In the genomic region with DNA sequence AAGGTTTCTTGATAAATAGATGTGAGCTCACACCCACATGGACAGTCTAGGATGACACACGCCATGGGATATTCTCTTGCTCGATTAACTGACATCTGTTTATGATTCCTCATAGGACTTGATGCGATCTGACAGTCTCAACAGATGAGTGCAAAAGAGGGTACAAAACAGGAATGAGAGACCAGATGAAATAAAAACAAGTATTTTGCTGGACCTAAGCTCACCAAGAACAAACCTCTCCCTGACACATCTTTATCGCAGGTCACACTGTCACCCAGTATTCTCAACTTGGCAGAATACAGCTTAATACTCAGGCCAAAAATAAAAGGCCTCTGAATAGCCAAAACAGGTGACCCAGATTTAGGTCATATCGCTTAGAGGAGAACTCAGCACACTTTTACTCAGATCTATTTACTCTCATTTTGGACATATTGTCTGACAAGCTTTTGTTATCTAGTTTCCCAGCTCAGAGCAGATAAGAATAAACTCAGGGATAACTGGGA, we compare ENCODE assay signal across 11 cellular contexts.
A peak's percentile ranks its signal among the peaks of the same experiment; 100 is the strongest.
DNase-seq lines count a peak whose midpoint lies in the region; ATAC-seq and TF ChIP-seq lines count a peak whose summit lies in the region.
"Had no signal": no experiment of that assay in that cellular context is flagged by ENCODE, and none has a peak within 500 bp of the region (broad histone marks: within the 10 kb centered on the region; RNA-seq: fewer than 3 reads in every experiment).

No MANE protein-coding gene starts in this region.

- no peaks in the 10 kb centered on the region for H3K27me3 ChIP-seq in hepatocyte

- no peak overlapping the region for H3K4me2 ChIP-seq in hepatocyte

- H3K27ac Mint-ChIP-seq in activated B cell treated with CpG ODN at 0.5 μM for 24 hours, result peak overlapping the region; percentile 53
- no peak overlapping the region for H3K27ac Mint-ChIP-seq in activated naive CD4-positive, alpha-beta T cell treated with anti-CD3 and anti-CD28 coated beads for 36 hours
- H3K27ac Mint-ChIP-seq: CD14-positive monocyte had no signal

- DNase-seq in Right ventricle myocardium superior (no peak), left cardiac atrium (no peak), activated B cell treated with CpG ODN at 0.5 μM for 24 hours (no peak), left lobe of liver (ENCODE audit: low spot score) (no peak), hepatocyte (ENCODE audit: low spot score) (no peak), GOT3 (lab: John Stamatoyannopoulos, UW) (no peak)
- no peak for DNase-seq in activated naive CD4-positive, alpha-beta T cell treated with anti-CD3 and anti-CD28 coated beads for 36 hours
- DNase-seq: NCI-H2081 treated with DMSO at 0.1 percent for 48 hours, NCI-H446 treated with DMSO at 0.1 percent for 48 hours, NCI-H526 treated with DMSO at 0.1 percent for 48 hours had no signal

- no peak overlapping the region for H3K4me3 Mint-ChIP-seq in activated B cell treated with CpG ODN at 0.5 μM for 24 hours
- no peak overlapping the region for H3K4me3 Mint-ChIP-seq in activated naive CD4-positive, alpha-beta T cell treated with anti-CD3 and anti-CD28 coated beads for 36 hours
- H3K4me3 Mint-ChIP-seq: CD14-positive monocyte had no signal

- no peak for TF ChIP-seq CTCF in activated B cell treated with CpG ODN at 0.5 μM for 24 hours (IDR thresholded peaks at IDR 0.05)
- TF ChIP-seq CTCF in hepatocyte (IDR thresholded peaks at IDR 0.05; ENCODE audit: poor library complexity), result no peak

- no peaks in the 10 kb centered on the region for H3K9me2 ChIP-seq in hepatocyte (replicated peaks; ENCODE audit: insufficient read depth)

- H2AFZ ChIP-seq in hepatocyte, result no peak overlapping the region

- H3K4me1 Mint-ChIP-seq in activated B cell treated with CpG ODN at 0.5 μM for 24 hours, result peaks cover 82% of the 10 kb centered on the region
- no peaks in the 10 kb centered on the region for H3K4me1 Mint-ChIP-seq in activated naive CD4-positive, alpha-beta T cell treated with anti-CD3 and anti-CD28 coated beads for 36 hours (ENCODE audit: low read depth)
- H3K4me1 Mint-ChIP-seq: CD14-positive monocyte had no signal

- peaks cover 15% of the 10 kb centered on the region for H3K4me1 ChIP-seq in hepatocyte (ENCODE audit: insufficient read depth)

- peaks cover 30% of the 10 kb centered on the region for H3K36me3 Mint-ChIP-seq in activated B cell treated with CpG ODN at 0.5 μM for 24 hours (ENCODE audit: low read depth)
- H3K36me3 Mint-ChIP-seq in activated naive CD4-positive, alpha-beta T cell treated with anti-CD3 and anti-CD28 coated beads for 36 hours (ENCODE audit: low read depth), result no peaks in the 10 kb centered on the region
- H3K36me3 Mint-ChIP-seq: CD14-positive monocyte had no signal

- POLR2A ChIA-PET in activated B cell treated with CpG ODN at 0.5 μM for 24 hours (lab: Charles Lee), result interaction anchor here (2.0 kb wide), 1 partner anchor 25 kb away, joined by 8 read pairs; no protein-coding TSS in a partner anchor

- H3K27ac ChIP-seq in hepatocyte, result no peak overlapping the region

- CTCF ChIA-PET in activated B cell treated with CpG ODN at 0.5 μM for 24 hours (lab: Charles Lee), result interaction anchor here (0.8 to 7.1 kb wide), 10 partner anchors 9 to 257 kb away, joined by 3 to 59 read pairs (median 4); no protein-coding TSS in a partner anchor
- CTCF ChIA-PET in activated naive CD4-positive, alpha-beta T cell treated with anti-CD3 and anti-CD28 coated beads for 36 hours (lab: Charles Lee), result interaction anchor here (0.6 to 1.0 kb wide), 3 partner anchors 12 to 64 kb away, joined by 3 to 4 read pairs (median 3); no protein-coding TSS in a partner anchor

- no peaks in the 10 kb centered on the region for H3K36me3 ChIP-seq in hepatocyte (replicated peaks; ENCODE audit: insufficient read depth, low read depth)

- H3K9me3 ChIP-seq in hepatocyte (ENCODE audit: low read depth), result no peaks in the 10 kb centered on the region

- H3K27me3 Mint-ChIP-seq in activated B cell treated with CpG ODN at 0.5 μM for 24 hours, result no peaks in the 10 kb centered on the region
- no peaks in the 10 kb centered on the region for H3K27me3 Mint-ChIP-seq in activated naive CD4-positive, alpha-beta T cell treated with anti-CD3 and anti-CD28 coated beads for 36 hours (ENCODE audit: low read depth)

- no peak overlapping the region for H3K4me3 ChIP-seq in hepatocyte

- H3K9me3 Mint-ChIP-seq in activated B cell treated with CpG ODN at 0.5 μM for 24 hours, result no peaks in the 10 kb centered on the region
- no peaks in the 10 kb centered on the region for H3K9me3 Mint-ChIP-seq in activated naive CD4-positive, alpha-beta T cell treated with anti-CD3 and anti-CD28 coated beads for 36 hours

- no peaks in the 10 kb centered on the region for H4K20me1 ChIP-seq in hepatocyte (ENCODE audit: insufficient read depth, poor library complexity, severe bottlenecking)

- intact Hi-C loops in Right ventricle myocardium superior (cut with DNase I), result no loop called here
- intact Hi-C loops in left cardiac atrium (cut with DNase I), result no loop called here
- intact Hi-C loops in activated B cell treated with CpG ODN at 0.5 μM for 24 hours (cut with micrococcal nuclease), result loop anchor here (1.0 to 5.0 kb wide), 3 partner anchors 73 to 868 kb away; no protein-coding TSS in a partner anchor
- intact Hi-C loops in activated naive CD4-positive, alpha-beta T cell treated with anti-CD3 and anti-CD28 coated beads for 36 hours (cut with micrococcal nuclease), result no loop called here

- no peaks in the 10 kb centered on the region for H3K79me2 ChIP-seq in hepatocyte

- ATAC-seq in Right ventricle myocardium superior (ENCODE audit: poor library complexity), result peak; percentile 63
- no peak for ATAC-seq in left cardiac atrium
- no peak for ATAC-seq in activated B cell treated with CpG ODN at 0.5 μM for 24 hours (ENCODE audit: low read depth)
- ATAC-seq in left lobe of liver, result peak; percentile 67

- WGBS in hepatocyte (ENCODE audit: low lambda C conversion rate, missing lambda C conversion rate), result 87% methylated on average over 5 of the region's 5 CpGs

Comparison
In these comparisons a context has a peak if more than half of its experiments do, and no peak if none do; other contexts are left out.
1. ATAC-seq: peak in Right ventricle myocardium superior (single experiment) and left lobe of liver (single experiment); none in left cardiac atrium (0 of 2) and activated B cell treated with CpG ODN at 0.5 μM for 24 hours (single experiment).